In genomic region chr15:27768731-27769510, GRCh38 we compare ENCODE assay signal across 19 cellular contexts.
DNase-seq lines count a peak whose midpoint lies in the region; ATAC-seq and TF ChIP-seq lines count a peak whose summit lies in the region.
"Had no signal": no experiment of that assay in that cellular context is flagged by ENCODE, and none has a peak within 500 bp of the region (broad histone marks: within the 10 kb centered on the region; RNA-seq: fewer than 3 reads in every experiment).

No MANE protein-coding gene starts in this region.

- H3K79me2 ChIP-seq in neural progenitor cell (ENCODE audit: low read depth) = no peaks in the 10 kb centered on the region

- H4K8ac ChIP-seq in IMR-90 (ENCODE audit: low read depth in 2 of 2, low read length in 2 of 2) = no peak overlapping the region

- DNase-seq in IMR-90 (no peak), dorsolateral prefrontal cortex (peak in 4 of 10 donors; percentile 31 to 62 (median 51)), neural progenitor cell (ENCODE audit: low spot score) (no peak), type B pancreatic cell (ENCODE audit: extremely low spot score, unreplicated experiment) (peak; percentile 53), T-helper 2 cell (no peak), tibial artery (no peak)
- DNase-seq in stimulated activated CD4-positive, alpha-beta T cell treated with anti-CD3 and anti-CD28 coated beads, Interleukin-4, amount 100 ng/mL, for 1 hour = no peak
- DNase-seq: Caco-2, KBM-7, NCI-H1105, NCI-H2081, NCI-H2171 treated with DMSO at 0.1 percent for 48 hours, NCI-H446, NCI-H82, OCI-M1, SHP77 treated with DMSO at 0.1 percent for 48 hours had no signal

- no peaks in the 10 kb centered on the region for H3K9me1 ChIP-seq in IMR-90 (ENCODE audit: insufficient read depth, low read length)

- 51% methylated on average over 8 of the region's 24 CpGs; no CpG with 5 or more reads in 1 of the 2 experiments for WGBS in IMR-90 (ENCODE audit: extremely low coverage in 2 of 2, insufficient read length in 1 of 2), 2 experiments

- no peak overlapping the region for H3K23ac ChIP-seq in IMR-90 (ENCODE audit: low read depth, low read length)

- H3K4ac ChIP-seq in IMR-90 (ENCODE audit: low read depth, low read length) = no peak overlapping the region

- H3K36me3 ChIP-seq in IMR-90 (ENCODE audit: control insufficient read depth, insufficient read depth, low read length) = no peaks in the 10 kb centered on the region
- no peaks in the 10 kb centered on the region for H3K36me3 ChIP-seq in neural progenitor cell
- H3K36me3 ChIP-seq in tibial artery = no peaks in the 10 kb centered on the region

- H2BK120ac ChIP-seq in IMR-90 (ENCODE audit: low read depth, low read length) = no peak overlapping the region

- no peak overlapping the region for H3K27ac Mint-ChIP-seq in neural progenitor cell
- no peak overlapping the region for H3K27ac Mint-ChIP-seq in type B pancreatic cell
- H3K27ac Mint-ChIP-seq: CD14-positive monocyte had no signal

- CTCF ChIA-PET in IMR-90 (lab: Yijun Ruan, JAX) = no interaction called here

- dilution Hi-C loops in IMR-90 (cut with HindIII; ENCODE audit: low sequenced_read_pairs, unreplicated experiment) = no loop called here

- TF ChIP-seq RAD21 in IMR-90 (IDR thresholded peaks at IDR 0.05; ENCODE audit: low read length) = no peak

- H4K20me1 ChIP-seq in IMR-90 (ENCODE audit: insufficient read depth, low read length) (no peaks in the 10 kb centered on the region), neural progenitor cell (ENCODE audit: low read depth) (no peaks in the 10 kb centered on the region)

- in situ Hi-C loops in IMR-90 (cut with MboI; ENCODE audit: low sequenced_read_pairs) = no loop called here

- H2BK5ac ChIP-seq in IMR-90 (ENCODE audit: low read depth, low read length, poor library complexity, severe bottlenecking) = no peak overlapping the region

- H4K5ac ChIP-seq in IMR-90 (ENCODE audit: low read depth, low read length) = no peak overlapping the region

- H3K9ac ChIP-seq in IMR-90 (ENCODE audit: low read depth, low read length) (no peak overlapping the region), neural progenitor cell (no peak overlapping the region)

- H3K9me3 ChIP-seq in IMR-90 (ENCODE audit: control insufficient read depth, insufficient read depth, low read length) (peaks cover 25% of the 10 kb centered on the region), neural progenitor cell (ENCODE audit: low read depth) (no peaks in the 10 kb centered on the region), tibial artery (no peaks in the 10 kb centered on the region)

- H4K91ac ChIP-seq in IMR-90 (ENCODE audit: insufficient read depth, low read depth, low read length) = no peak overlapping the region

- H3K27me3 ChIP-seq in IMR-90 (ENCODE audit: control insufficient read depth, insufficient read depth, low read length) (no peaks in the 10 kb centered on the region), dorsolateral prefrontal cortex (no peaks in the 10 kb centered on the region), neural progenitor cell (no peaks in the 10 kb centered on the region), tibial artery (no peaks in the 10 kb centered on the region)

- H3K14ac ChIP-seq in IMR-90 (replicated peaks; ENCODE audit: low read depth, low read length) = no peak overlapping the region

- no peak for ATAC-seq in IMR-90 (ENCODE audit: low read depth)
- ATAC-seq: HCT116, SK-N-SH treated with all-trans-retinoic acid at 6 μM for 48 hours had no signal

- H3K4me1 Mint-ChIP-seq in neural progenitor cell = peaks cover 3% of the 10 kb centered on the region
- no peaks in the 10 kb centered on the region for H3K4me1 Mint-ChIP-seq in type B pancreatic cell (ENCODE audit: unreplicated experiment)
- H3K4me1 Mint-ChIP-seq: CD14-positive monocyte had no signal

- no TSS peak for BruUV-seq in IMR-90 (replicated peaks; lab: Mats Ljungman, UMichigan)

- H3K4me3 Mint-ChIP-seq in neural progenitor cell = no peak overlapping the region
- H3K4me3 Mint-ChIP-seq in type B pancreatic cell = no peak overlapping the region
- H3K4me3 Mint-ChIP-seq: CD14-positive monocyte had no signal

- no peak overlapping the region for H2BK20ac ChIP-seq in IMR-90 (ENCODE audit: low read depth, low read length)

- H3K18ac ChIP-seq in IMR-90 (ENCODE audit: low read depth, low read length) = no peak overlapping the region

- H3K79me1 ChIP-seq in IMR-90 (ENCODE audit: low read depth in 1 of 2, low read length in 2 of 2) = no peaks in the 10 kb centered on the region

- no peak for TF ChIP-seq POLR2A in IMR-90 (IDR thresholded peaks at IDR 0.05; ENCODE audit: low read depth, low read length)

- POLR2A ChIA-PET in IMR-90 (lab: Charles Lee; ENCODE audit: unreplicated experiment) = no interaction called here

- H2AK9ac ChIP-seq in IMR-90 (replicated peaks; ENCODE audit: low read depth, low read length, poor library complexity) = no peak overlapping the region

- H3F3A ChIP-seq in neural progenitor cell (ENCODE audit: low read depth) = peaks cover 7% of the 10 kb centered on the region

- no peak for TF ChIP-seq CTCF in IMR-90 (conservative IDR thresholded peaks at IDR 0.05; ENCODE audit: low read depth, low read length)
- TF ChIP-seq CTCF in dorsolateral prefrontal cortex (IDR thresholded peaks at IDR 0.05 in 54 of 56, conservative IDR thresholded peaks at IDR 0.05 in 2 of 56; ENCODE audit: low read depth in 1 of 56, partially characterized antibody in 56 of 56) = no peak
- no peak for TF ChIP-seq CTCF in neural progenitor cell (IDR thresholded peaks at IDR 0.05)
- TF ChIP-seq CTCF in type B pancreatic cell (conservative IDR thresholded peaks at IDR 0.05) = no peak
- no peak for TF ChIP-seq CTCF in tibial artery (IDR thresholded peaks at IDR 0.05)

- peaks cover 11% of the 10 kb centered on the region for H3K9me3 Mint-ChIP-seq in neural progenitor cell
- H3K9me3 Mint-ChIP-seq in type B pancreatic cell = no peaks in the 10 kb centered on the region

- no peak overlapping the region for H3K27ac ChIP-seq in IMR-90 (ENCODE audit: insufficient read depth, low read length)
- peak overlapping the region in 35 of 59 donors; percentile 11 to 80 (median 53) for H3K27ac ChIP-seq in dorsolateral prefrontal cortex
- no peak overlapping the region for H3K27ac ChIP-seq in neural progenitor cell
- H3K27ac ChIP-seq in tibial artery = no peak overlapping the region

- H3K27me3 Mint-ChIP-seq in neural progenitor cell (ENCODE audit: insufficient read depth, low read depth) (no peaks in the 10 kb centered on the region), type B pancreatic cell (no peaks in the 10 kb centered on the region)

- no peak overlapping the region for H3K4me3 ChIP-seq in IMR-90 (ENCODE audit: insufficient read depth, low read depth, low read length)
- no peak overlapping the region for H3K4me3 ChIP-seq in dorsolateral prefrontal cortex
- H3K4me3 ChIP-seq in neural progenitor cell = no peak overlapping the region
- H3K4me3 ChIP-seq in tibial artery = no peak overlapping the region

- H3K36me3 Mint-ChIP-seq in neural progenitor cell (no peaks in the 10 kb centered on the region), type B pancreatic cell (no peaks in the 10 kb centered on the region)
- H3K36me3 Mint-ChIP-seq: CD14-positive monocyte had no signal

- H3K56ac ChIP-seq in IMR-90 (ENCODE audit: extremely low read depth, insufficient read depth, low read length) = no peak overlapping the region

- intact Hi-C loops in IMR-90 (cut with micrococcal nuclease) = no loop called here
- intact Hi-C loops in dorsolateral prefrontal cortex (cut with DNase I) = no loop called here
- intact Hi-C loops in tibial artery (cut with DNase I; ENCODE audit: low total_unique reads) = no loop called here

- H3K4me2 ChIP-seq in IMR-90 (ENCODE audit: low read depth, low read length) (no peak overlapping the region), neural progenitor cell (no peak overlapping the region)

- H3K4me1 ChIP-seq in IMR-90 (ENCODE audit: control insufficient read depth, insufficient read depth, low read length) = no peaks in the 10 kb centered on the region
- H3K4me1 ChIP-seq in neural progenitor cell = no peaks in the 10 kb centered on the region
- H3K4me1 ChIP-seq in tibial artery = no peaks in the 10 kb centered on the region
- H3K4me1 ChIP-seq: Caco-2 had no signal

- H2AFZ ChIP-seq in IMR-90 (replicated peaks; ENCODE audit: low read length, poor library complexity) = peak overlapping the region; percentile 21
- H2AFZ ChIP-seq in neural progenitor cell (replicated peaks) = peak overlapping the region; percentile 26

- H2BK15ac ChIP-seq in IMR-90 (ENCODE audit: low read depth, low read length) = no peak overlapping the region

- H2AK5ac ChIP-seq in IMR-90 (ENCODE audit: low read depth, low read length) = no peak overlapping the region

TF ChIP-seq in IMR-90, 13 proteins besides CTCF, POLR2A, EP300 and RAD21:
- TF ChIP-seq RFX5 (IDR thresholded peaks at IDR 0.05; ENCODE audit: low read depth, low read length) (no peak), CEBPB (IDR thresholded peaks at IDR 0.05; ENCODE audit: low read depth, low read length) (no peak), NFE2L2 (IDR thresholded peaks at IDR 0.05; ENCODE audit: low read depth, low read length) (no peak), RCOR1 (IDR thresholded peaks at IDR 0.05; ENCODE audit: insufficient replicate concordance, low read length) (no peak), USF2 (IDR thresholded peaks at IDR 0.05; ENCODE audit: low read depth, low read length) (no peak), ELK1 (IDR thresholded peaks at IDR 0.05; ENCODE audit: borderline replicate concordance, low read depth, low read length) (no peak), MAFK (IDR thresholded peaks at IDR 0.05; ENCODE audit: low read depth, low read length) (no peak), MXI1 (IDR thresholded peaks at IDR 0.05; ENCODE audit: borderline replicate concordance, low read depth, low read length) (no peak), FOS (IDR thresholded peaks at IDR 0.05; ENCODE audit: low read depth, low read length) (no peak), MAZ (IDR thresholded peaks at IDR 0.05; ENCODE audit: borderline replicate concordance, low read depth, low read length) (no peak)
TF ChIP-seq in IMR-90: peak in this region for 0.

Comparison
In these comparisons a context has a peak if more than half of its experiments do, and no peak if none do; other contexts are left out.
1. H3K27ac ChIP-seq: peak in dorsolateral prefrontal cortex (35 of 59); none in IMR-90 (single experiment), neural progenitor cell (single experiment) and tibial artery (0 of 2).